In genomic region chr15:77720617-77721016, GRCh38 we compare ENCODE assay signal across 16 cellular contexts.
DNase-seq lines count a peak whose midpoint lies in the region; ATAC-seq and TF ChIP-seq lines count a peak whose summit lies in the region.
"Had no signal": no experiment of that assay in that cellular context is flagged by ENCODE, and none has a peak within 500 bp of the region (broad histone marks: within the 10 kb centered on the region; RNA-seq: fewer than 3 reads in every experiment).

No MANE protein-coding gene starts in this region.

- H3K27ac Mint-ChIP-seq in brain: peak overlapping the region; percentile 34 to 91 (median 71)
- H3K27ac Mint-ChIP-seq in neural crest cell (ENCODE audit: unreplicated experiment): peak overlapping the region; percentile 69
- H3K27ac Mint-ChIP-seq in activated T-cell treated with anti-CD3 and anti-CD28 coated beads, Interleukin-2, amount 50 U/mL, for 72 hours: no peak overlapping the region
- H3K27ac Mint-ChIP-seq: CD14-positive monocyte had no signal

- H3K9me3 Mint-ChIP-seq in brain: no peaks in the 10 kb centered on the region
- no peaks in the 10 kb centered on the region for H3K9me3 Mint-ChIP-seq in neural crest cell
- H3K9me3 Mint-ChIP-seq in activated T-cell treated with anti-CD3 and anti-CD28 coated beads, Interleukin-2, amount 50 U/mL, for 72 hours: no peaks in the 10 kb centered on the region
- H3K9me3 Mint-ChIP-seq: CD14-positive monocyte had no signal

- H3K27me3 Mint-ChIP-seq in brain (peaks cover 7% of the 10 kb centered on the region), neural crest cell (ENCODE audit: low read depth) (no peaks in the 10 kb centered on the region)
- H3K27me3 Mint-ChIP-seq in activated T-cell treated with anti-CD3 and anti-CD28 coated beads, Interleukin-2, amount 50 U/mL, for 72 hours (ENCODE audit: low read depth): peaks cover 15% of the 10 kb centered on the region

- no peaks in the 10 kb centered on the region for H3K36me3 Mint-ChIP-seq in brain
- H3K36me3 Mint-ChIP-seq in neural crest cell (ENCODE audit: low read depth): no peaks in the 10 kb centered on the region
- H3K36me3 Mint-ChIP-seq in activated T-cell treated with anti-CD3 and anti-CD28 coated beads, Interleukin-2, amount 50 U/mL, for 72 hours (ENCODE audit: insufficient read depth in 2 of 2): no peaks in the 10 kb centered on the region
- H3K36me3 Mint-ChIP-seq: CD14-positive monocyte had no signal

- DNase-seq in NCI-H524 (lab: John Stamatoyannopoulos, UW) (peak; percentile 33 to 92), NCI-H524 treated with DMSO at 0.1 percent for 48 hours (lab: John Stamatoyannopoulos, UW) (no peak), RPMI7951 (ENCODE audit: low read depth) (peak; percentile 13), neural crest cell (ENCODE audit: low read depth, low spot score) (no peak), SKM-1 (lab: John Stamatoyannopoulos, UW; ENCODE audit: unreplicated experiment) (no peak)
- DNase-seq in activated T-cell treated with anti-CD3 and anti-CD28 coated beads, Interleukin-2, amount 50 U/mL, for 72 hours: no peak
- DNase-seq: Calu3, DMS79 treated with DMSO at 0.1 percent for 48 hours, GF-D8, KBM-7, NCI-H1048, NCI-H1694 treated with DMSO at 0.1 percent for 48 hours, NCI-H510A treated with DMSO at 0.1 percent for 48 hours had no signal

- H3K4me3 Mint-ChIP-seq in brain (peak overlapping the region in 2 of 5 experiments; percentile 59 to 61), neural crest cell (no peak overlapping the region)
- H3K4me3 Mint-ChIP-seq in activated T-cell treated with anti-CD3 and anti-CD28 coated beads, Interleukin-2, amount 50 U/mL, for 72 hours: no peak overlapping the region
- H3K4me3 Mint-ChIP-seq: CD14-positive monocyte had no signal

- peaks cover 50% of the 10 kb centered on the region for H3K4me1 Mint-ChIP-seq in brain
- no peaks in the 10 kb centered on the region for H3K4me1 Mint-ChIP-seq in neural crest cell
- no peaks in the 10 kb centered on the region for H3K4me1 Mint-ChIP-seq in activated T-cell treated with anti-CD3 and anti-CD28 coated beads, Interleukin-2, amount 50 U/mL, for 72 hours (ENCODE audit: low read depth)
- H3K4me1 Mint-ChIP-seq: CD14-positive monocyte had no signal

- TF ChIP-seq CTCF in brain (conservative IDR thresholded peaks at IDR 0.05) (no peak), neural crest cell (conservative IDR thresholded peaks at IDR 0.05) (no peak)

- no peak for ATAC-seq in GM19023 (IDR thresholded peaks at IDR 0.05; ENCODE audit: unreplicated experiment)
- ATAC-seq in activated T-cell treated with anti-CD3 and anti-CD28 coated beads, Interleukin-2, amount 50 U/mL, for 72 hours (replicated peaks in 1 of 2): no peak

Comparison
In these comparisons a context has a peak if more than half of its experiments do, and no peak if none do; other contexts are left out.
1. DNase-seq: peak in NCI-H524 (2 of 2) and RPMI7951 (single experiment); none in NCI-H524 treated with DMSO at 0.1 percent for 48 hours (single experiment), neural crest cell (single experiment), SKM-1 (single experiment) and activated T-cell treated with anti-CD3 and anti-CD28 coated beads, Interleukin-2, amount 50 U/mL, for 72 hours (0 of 2).